24 cellular contexts compared by ENCODE assay signal in the genomic region with DNA sequence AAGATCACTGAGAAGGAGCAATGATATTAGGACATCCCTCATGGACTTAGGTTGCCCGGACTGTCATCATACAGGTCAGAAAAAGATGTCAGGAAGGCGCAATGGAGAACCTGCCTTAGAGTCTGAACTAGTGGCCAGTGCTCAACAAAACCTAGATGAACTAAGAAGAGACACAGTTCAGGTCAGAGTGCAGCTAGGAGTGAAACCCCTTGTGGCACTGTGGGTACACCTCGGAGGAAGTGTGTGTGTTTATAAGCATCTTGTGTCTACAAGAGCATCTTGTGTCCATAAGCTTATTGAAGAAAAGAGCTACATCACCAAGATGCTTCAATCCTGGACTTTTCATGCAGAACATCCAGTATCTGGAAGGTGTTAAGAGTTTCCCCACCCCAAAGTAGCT.
"Had no signal": no experiment of that assay in that cellular context is flagged by ENCODE, and none has a peak within 500 bp of the region (broad histone marks: within the 10 kb centered on the region; RNA-seq: fewer than 3 reads in every experiment).

No MANE protein-coding gene starts in this region.

- H3K9me3 ChIP-seq: neutrophil, pancreas, prostate gland, right lobe of liver, sigmoid colon, stomach, thoracic aorta, thyroid gland, tibial nerve, upper lobe of left lung, vagina had no signal

- FAIRE-seq: pancreas, small intestine, urothelium cell line had no signal

- H3K36me3 ChIP-seq: neutrophil, pancreas, prostate gland, right lobe of liver, sigmoid colon, stomach, thoracic aorta, thyroid gland, tibial nerve, upper lobe of left lung, vagina had no signal

- H3K4me3 ChIP-seq: pancreas, prostate gland, right lobe of liver, sigmoid colon, stomach, thoracic aorta, thyroid gland, tibial nerve, upper lobe of left lung, vagina had no signal

- H3K4me1 ChIP-seq: pancreas, prostate gland, sigmoid colon, stomach, thyroid gland, upper lobe of left lung, vagina had no signal

- DNase-seq: naive thymus-derived CD8-positive, alpha-beta T cell; nephron progenitor cell; nucleus accumbens; pancreas; right cardiac atrium; right lobe of liver; sigmoid colon; small intestine; stimulated activated CD4-positive, alpha-beta T cell treated with anti-CD3 and anti-CD28 coated beads, Interleukin-15, amount 100 ng/mL, for 24 hours; stimulated activated CD4-positive, alpha-beta T cell treated with anti-CD3 and anti-CD28 coated beads, Interleukin-2, amount 100 ng/mL, for 24 hours; stimulated activated CD4-positive, alpha-beta T cell treated with anti-CD3 and anti-CD28 coated beads, Interleukin-2, amount 100 ng/mL, for 48 hours; stimulated activated CD4-positive, alpha-beta T cell treated with anti-CD3 and anti-CD28 coated beads, Interleukin-4, amount 100 ng/mL, for 24 hours; stimulated activated naive B cell treated with anti-CD40 and anti-IgM and Interleukin-4, amounts not matched to agents 10 μg/mL and 1 μg/mL and 100 μg/mL, for 72 hours; stimulated activated naive CD4-positive, alpha-beta T cell treated with Interleukin-2 at 50 U/mL for 16 hours; stomach; thyroid gland; trophoblast cell had no signal

- H3K27ac ChIP-seq: neutrophil, pancreas, prostate gland, right lobe of liver, sigmoid colon, stomach, thoracic aorta, thyroid gland, tibial nerve, upper lobe of left lung, vagina had no signal

- H3K27me3 ChIP-seq: neutrophil, pancreas, right lobe of liver, sigmoid colon, stomach, thyroid gland, tibial nerve, upper lobe of left lung, vagina had no signal
